8 cellular contexts compared by ENCODE assay signal in genomic region chr1:100530901-100531487, GRCh38. TPM values are rescaled to one million over a fixed set of nuclear protein-coding genes. Genes with fewer than 3 reads are reported as not detected.
DNase-seq lines count a peak whose midpoint lies in the region; ATAC-seq and TF ChIP-seq lines count a peak whose summit lies in the region.

No MANE protein-coding gene starts in this region.

- no peaks in the 10 kb centered on the region for H3K9me3 ChIP-seq in PC-3 (ENCODE audit: low read length)

- in situ Hi-C loops in astrocyte of the spinal cord (cut with HindIII; ENCODE audit: low sequenced_read_pairs), result no loop called here

- intact Hi-C loops in posterior cingulate gyrus (cut with DNase I), result no loop called here
- intact Hi-C loops in PC-3 (cut with micrococcal nuclease), result no loop called here

- H3K27ac ChIP-seq in PC-3 (ENCODE audit: low read length), result no peak overlapping the region

- no peak overlapping the region for H2AFZ ChIP-seq in PC-3 (ENCODE audit: low read length)

- H3K9me2 ChIP-seq in PC-3 (replicated peaks; ENCODE audit: low read length), result no peaks in the 10 kb centered on the region

- POLR2A ChIA-PET in PC-3 (lab: Charles Lee; ENCODE audit: unreplicated experiment), result no interaction called here

- no peaks in the 10 kb centered on the region for H3K36me3 ChIP-seq in PC-3 (ENCODE audit: low read depth, low read length)

- TF ChIP-seq CTCF in astrocyte of the spinal cord (IDR thresholded peaks at IDR 0.05; ENCODE audit: low read depth, low read length) (no peak), PC-3 (conservative IDR thresholded peaks at IDR 0.05; ENCODE audit: low read depth, low read length) (no peak)

- ATAC-seq in GM19468 (IDR thresholded peaks at IDR 0.05; ENCODE audit: extremely low read depth, unreplicated experiment) (peak; percentile 79), HG03558 (IDR thresholded peaks at IDR 0.05; ENCODE audit: extremely low read depth, unreplicated experiment) (peak; percentile 90), PC-3 (no peak)

- H3K4me3 ChIP-seq in astrocyte of the spinal cord (ENCODE audit: low read depth, low read length) (no peak overlapping the region), PC-3 (ENCODE audit: low read length) (no peak overlapping the region)

- CTCF ChIA-PET in PC-3 (lab: Charles Lee), result no interaction called here

- H3K79me2 ChIP-seq in PC-3 (ENCODE audit: low read length), result no peaks in the 10 kb centered on the region

- H3F3A ChIP-seq in PC-3 (ENCODE audit: low read length, unreplicated experiment), result no peaks in the 10 kb centered on the region

- no peaks in the 10 kb centered on the region for H3K4me1 ChIP-seq in PC-3 (ENCODE audit: insufficient read depth, low read length)

- H3K9ac ChIP-seq in PC-3 (ENCODE audit: low read length), result no peak overlapping the region

- no peak overlapping the region for H3K4me2 ChIP-seq in PC-3 (ENCODE audit: low read length)

- no peaks in the 10 kb centered on the region for H4K20me1 ChIP-seq in PC-3 (ENCODE audit: low read length)

- H3K27me3 ChIP-seq in PC-3 (ENCODE audit: low read length), result no peaks in the 10 kb centered on the region

- no TSS peak for BruUV-seq in PC-3 (replicated peaks; lab: Mats Ljungman, UMichigan)

- peak; percentile 15 for DNase-seq in ELR (ENCODE audit: low read depth)
- peak; percentile 62 for DNase-seq in astrocyte of the spinal cord (ENCODE audit: low read depth, low spot score)
- DNase-seq in renal cortical epithelial cell (ENCODE audit: low read depth), result peak; percentile 22
- DNase-seq in posterior cingulate gyrus, result no peak
- no peak for DNase-seq in PC-3
- DNase-seq in NCI-H2029 (lab: John Stamatoyannopoulos, UW), result no peak

RNA-seq across cellular contexts. Expression of gene GPR88, which starts 6.9 kb away (rescaled TPM):
- total RNA-seq in renal cortical epithelial cell (0.05 TPM in 1 of 2 replicates, not detected in the other), PC-3 (2014; rRNA removed) (0.26 TPM in 1 of 2 replicates, not detected in the other)

Comparison
In these comparisons a context has a peak if more than half of its experiments do, and no peak if none do; other contexts are left out.
1. DNase-seq: peak in ELR (single experiment), astrocyte of the spinal cord (single experiment) and renal cortical epithelial cell (single experiment); none in posterior cingulate gyrus (0 of 10), PC-3 (single experiment) and NCI-H2029 (single experiment).